Comparison of ENCODE assay signal across 20 cellular contexts in genomic region chr7:37665352-37666022, GRCh38. TPM values are rescaled to one million over a fixed set of nuclear protein-coding genes. Genes with fewer than 3 reads are reported as not detected.
"Had no signal": no experiment of that assay in that cellular context is flagged by ENCODE, and none has a peak within 500 bp of the region (broad histone marks: within the 10 kb centered on the region; RNA-seq: fewer than 3 reads in every experiment).

No MANE protein-coding gene starts in this region.

- H3K9me3 Mint-ChIP-seq: stimulated activated effector memory CD8-positive, alpha-beta T cell treated with anti-CD3 and anti-CD28 coated beads, Interleukin-12 subunit alpha, Interleukin-12 subunit beta, amount 100 ng/mL, for 72 hours had no signal

- H3K4me3 Mint-ChIP-seq: activated naive CD8-positive, alpha-beta T cell; stimulated activated effector memory CD8-positive, alpha-beta T cell treated with anti-CD3 and anti-CD28 coated beads, Interleukin-12 subunit alpha, Interleukin-12 subunit beta, amount 100 ng/mL, for 72 hours had no signal

- H3K27me3 Mint-ChIP-seq: activated naive CD8-positive, alpha-beta T cell had no signal

- DNase-seq: activated CD4-positive, alpha-beta T cell treated with anti-CD3 and anti-CD28 coated beads, Interleukin-2, amount 50 U/mL, for 1 hour; activated effector memory CD4-positive, alpha-beta T cell treated with Interleukin-2 at 50 U/mL for 16 hours; activated T-cell treated with anti-CD3 and anti-CD28 coated beads, Interleukin-2, amount 50 U/mL, for 1 hour; amygdala; brain microvascular endothelial cell; cerebellar nuclear complex; head of caudate nucleus; islet precursor cell; left ventricle myocardium inferior; nucleus accumbens; tibial artery; uterus had no signal

- H3K9me3 ChIP-seq: esophagus muscularis mucosa, left ventricle myocardium inferior, right atrium auricular region, tibial artery, uterus had no signal

- ATAC-seq: stimulated activated effector memory CD8-positive, alpha-beta T cell treated with anti-CD3 and anti-CD28 coated beads, Interleukin-12 subunit alpha, Interleukin-12 subunit beta, amount 100 ng/mL, for 72 hours had no signal

- H3K4me1 Mint-ChIP-seq: stimulated activated effector memory CD8-positive, alpha-beta T cell treated with anti-CD3 and anti-CD28 coated beads, Interleukin-12 subunit alpha, Interleukin-12 subunit beta, amount 100 ng/mL, for 72 hours had no signal

- H3K27ac Mint-ChIP-seq: activated naive CD8-positive, alpha-beta T cell; stimulated activated effector memory CD8-positive, alpha-beta T cell treated with anti-CD3 and anti-CD28 coated beads, Interleukin-12 subunit alpha, Interleukin-12 subunit beta, amount 100 ng/mL, for 72 hours had no signal

- H3K4me1 ChIP-seq: esophagus muscularis mucosa, left ventricle myocardium inferior, right atrium auricular region, tibial artery, uterus had no signal

- H3K36me3 ChIP-seq: brain microvascular endothelial cell, esophagus muscularis mucosa, left ventricle myocardium inferior, right atrium auricular region, tibial artery, uterus had no signal

- H3K27ac ChIP-seq: brain microvascular endothelial cell, esophagus muscularis mucosa, left ventricle myocardium inferior, right atrium auricular region, tibial artery, uterus had no signal

- H3K27me3 ChIP-seq: brain microvascular endothelial cell, esophagus muscularis mucosa, right atrium auricular region, tibial artery, uterus had no signal

- H3K36me3 Mint-ChIP-seq: activated naive CD8-positive, alpha-beta T cell; stimulated activated effector memory CD8-positive, alpha-beta T cell treated with anti-CD3 and anti-CD28 coated beads, Interleukin-12 subunit alpha, Interleukin-12 subunit beta, amount 100 ng/mL, for 72 hours had no signal

- H3K4me3 ChIP-seq: esophagus muscularis mucosa, left ventricle myocardium inferior, right atrium auricular region, skin epidermis, tibial artery, uterus had no signal

RNA-seq across cellular contexts. Expression of gene GPR141, which starts 18.1 kb away (rescaled TPM):
- total RNA-seq: activated CD8-positive, alpha-beta memory T cell treated with anti-CD3 and anti-CD28 coated beads for 36 hours; fibroblast of villous mesenchyme; T-helper 1 cell treated with Interleukin-12 subunit alpha and Interleukin-12 subunit beta and Interleukin-4 antibody, amounts not matched to agents 30 ng/mL and 1 ng/mL, for 36 hours had no signal
